ENCODE assay signal across 26 cellular contexts in genomic region chr11:106690923-106691322, GRCh38.
"Had no signal": no experiment of that assay in that cellular context is flagged by ENCODE, and none has a peak within 500 bp of the region (broad histone marks: within the 10 kb centered on the region; RNA-seq: fewer than 3 reads in every experiment).

No MANE protein-coding gene starts in this region.

- FAIRE-seq: endometrium, islet of Langerhans, keratinocyte had no signal

- DNase-seq: colonic mucosa; cortex of kidney; effector CD8-positive, alpha-beta T cell; effector memory CD8-positive, alpha-beta T cell; endodermal cell; erythroblast; esophagus squamous epithelium; foreskin fibroblast; foreskin melanocyte; gastrocnemius medialis; glutamatergic neuron; head of caudate nucleus; heart right ventricle; hippocampal formation; left cardiac atrium; left lung; left ventricle myocardium superior; lower lobe of right lung; mesenchymal stem cell; mucosa of descending colon; naive B cell had no signal

- H3K27me3 ChIP-seq: colonic mucosa, esophagus squamous epithelium, gastrocnemius medialis, heart right ventricle, left lung had no signal

- H3K4me3 ChIP-seq: colonic mucosa, esophagus squamous epithelium, gastrocnemius medialis, heart right ventricle, left lung, lower lobe of right lung, mucosa of descending colon had no signal

- H3K9me3 ChIP-seq: colonic mucosa, esophagus squamous epithelium, gastrocnemius medialis, lower lobe of right lung had no signal

- H3K36me3 ChIP-seq: colonic mucosa, esophagus squamous epithelium, gastrocnemius medialis, left lung, lower lobe of right lung had no signal

- H3K27ac ChIP-seq: colonic mucosa, epithelial cell of prostate, esophagus squamous epithelium, gastrocnemius medialis, heart right ventricle, left lung, lower lobe of right lung had no signal

- ATAC-seq: effector memory CD8-positive, alpha-beta T cell; esophagus mucosa; gastrocnemius medialis; heart right ventricle; left cardiac atrium; left lung; left ventricle myocardium superior; lower lobe of right lung; mucosa of descending colon had no signal

- H3K4me1 ChIP-seq: colonic mucosa, esophagus squamous epithelium, gastrocnemius medialis, heart right ventricle, left lung, lower lobe of right lung had no signal
